Comparison of ENCODE assay signal across 19 cellular contexts in the genomic region with DNA sequence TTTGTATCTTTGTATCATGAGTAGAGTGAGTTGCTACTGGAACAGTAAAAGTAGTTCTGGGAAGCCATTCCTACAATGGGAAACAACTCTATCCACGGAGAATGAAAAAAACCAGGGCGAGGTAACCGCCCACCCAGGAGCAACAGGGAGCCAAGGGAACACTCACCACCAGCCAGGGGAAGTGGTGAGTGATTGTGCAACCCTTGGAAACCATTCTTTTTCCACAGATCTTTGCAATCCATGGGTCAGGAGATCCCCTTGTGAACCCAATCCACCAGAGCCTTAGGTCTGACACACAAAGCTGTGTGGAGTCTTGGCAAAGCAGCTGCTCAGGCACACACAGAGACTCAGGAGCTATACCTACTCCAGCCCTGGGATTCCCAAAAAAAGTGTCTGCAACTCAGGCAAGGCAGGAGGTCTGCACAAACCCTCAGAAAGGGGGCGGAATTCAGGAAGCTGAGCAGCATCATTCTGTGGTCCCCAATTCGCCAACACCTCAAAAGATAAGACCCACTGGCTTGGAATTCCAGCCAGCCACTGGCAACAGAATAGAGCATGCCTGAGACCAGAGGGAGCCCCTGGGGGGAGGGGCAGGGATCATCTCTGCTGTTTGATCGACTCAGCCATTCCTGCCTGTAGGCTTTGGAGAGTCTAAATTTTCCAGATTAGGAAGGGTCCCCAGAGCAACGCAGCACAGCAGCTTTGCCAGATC. TPM values are rescaled to one million over a fixed set of nuclear protein-coding genes. Genes with fewer than 3 reads are reported as not detected.
A peak's percentile ranks its signal among the peaks of the same experiment; 100 is the strongest.
DNase-seq lines count a peak whose midpoint lies in the region; ATAC-seq and TF ChIP-seq lines count a peak whose summit lies in the region.
"Had no signal": no experiment of that assay in that cellular context is flagged by ENCODE, and none has a peak within 500 bp of the region (broad histone marks: within the 10 kb centered on the region; RNA-seq: fewer than 3 reads in every experiment).

No MANE protein-coding gene starts in this region.

- no peak overlapping the region for H3K4me3 Mint-ChIP-seq in chondrocyte (ENCODE audit: unreplicated experiment)
- H3K4me3 Mint-ChIP-seq in neural progenitor cell = no peak overlapping the region
- H3K4me3 Mint-ChIP-seq in T-helper 17 cell = no peak overlapping the region

- H4K20me1 ChIP-seq in neural progenitor cell (ENCODE audit: low read depth) = no peaks in the 10 kb centered on the region

- no peaks in the 10 kb centered on the region for H3K79me2 ChIP-seq in neural progenitor cell (ENCODE audit: low read depth)

- no peak overlapping the region for H3K4me2 ChIP-seq in neural progenitor cell

- no peak overlapping the region for H3K9ac ChIP-seq in neural progenitor cell

- no peaks in the 10 kb centered on the region for H3K27me3 ChIP-seq in neural progenitor cell

- H3K4me3 ChIP-seq in NB4 (ENCODE audit: low read depth, low read length) (no peak overlapping the region), neural progenitor cell (no peak overlapping the region)
- H3K4me3 ChIP-seq: lower lobe of right lung had no signal

- no peaks in the 10 kb centered on the region for H3K27me3 Mint-ChIP-seq in chondrocyte (ENCODE audit: low read depth)
- no peaks in the 10 kb centered on the region for H3K27me3 Mint-ChIP-seq in neural progenitor cell (ENCODE audit: insufficient read depth, low read depth)
- H3K27me3 Mint-ChIP-seq in T-helper 17 cell = no peaks in the 10 kb centered on the region

- H3F3A ChIP-seq in neural progenitor cell (ENCODE audit: low read depth) = no peaks in the 10 kb centered on the region

- DNase-seq in Daoy (ENCODE audit: low read depth) = peak; percentile 15
- peak; percentile 9 for DNase-seq in NB4 (ENCODE audit: low read depth)
- DNase-seq in chondrocyte (ENCODE audit: low spot score) = peak; percentile 36
- peak; percentile 44 for DNase-seq in neural progenitor cell (ENCODE audit: low spot score)
- no peak for DNase-seq in T-helper 17 cell
- DNase-seq: activated CD8-positive, alpha-beta memory T cell treated with anti-CD3 and anti-CD28 coated beads for 24 hours; activated effector memory CD4-positive, alpha-beta T cell treated with anti-CD3 and anti-CD28 coated beads, Interleukin-2, amount 50 U/mL, for 16 hours; anterior cingulate cortex; foreskin melanocyte; lower lobe of right lung; naive thymus-derived CD8-positive, alpha-beta T cell; NCI-H187; NCI-H524; posterior cingulate gyrus had no signal

- no peak for TF ChIP-seq CTCF in NB4 (IDR thresholded peaks at IDR 0.05; ENCODE audit: low read depth, low read length)
- no peak for TF ChIP-seq CTCF in chondrocyte (IDR thresholded peaks at IDR 0.05)
- TF ChIP-seq CTCF in neural progenitor cell (IDR thresholded peaks at IDR 0.05) = no peak

- H3K9me3 Mint-ChIP-seq in chondrocyte (ENCODE audit: low read depth) (peaks cover 13% of the 10 kb centered on the region), neural progenitor cell (peaks cover 6% of the 10 kb centered on the region)

- H3K27ac Mint-ChIP-seq in chondrocyte (ENCODE audit: unreplicated experiment) = no peak overlapping the region
- no peak overlapping the region for H3K27ac Mint-ChIP-seq in neural progenitor cell
- no peak overlapping the region for H3K27ac Mint-ChIP-seq in T-helper 17 cell
- H3K27ac Mint-ChIP-seq: naive thymus-derived CD8-positive, alpha-beta T cell had no signal

- no peaks in the 10 kb centered on the region for H3K36me3 ChIP-seq in neural progenitor cell
- H3K36me3 ChIP-seq: lower lobe of right lung had no signal

- peaks cover 9% of the 10 kb centered on the region for H3K4me1 ChIP-seq in neural progenitor cell
- H3K4me1 ChIP-seq: lower lobe of right lung had no signal

- no peak for TF ChIP-seq POLR2A in NB4 (IDR thresholded peaks at IDR 0.05; ENCODE audit: extremely low read depth, insufficient read length)

- H3K9me3 ChIP-seq in neural progenitor cell (ENCODE audit: low read depth) = no peaks in the 10 kb centered on the region
- no peaks in the 10 kb centered on the region for H3K9me3 ChIP-seq in T-helper 17 cell (ENCODE audit: control insufficient read depth, low read length, poor library complexity, severe bottlenecking)
- H3K9me3 ChIP-seq: lower lobe of right lung had no signal

- H3K4me1 Mint-ChIP-seq in chondrocyte (ENCODE audit: low read depth) = no peaks in the 10 kb centered on the region
- H3K4me1 Mint-ChIP-seq in neural progenitor cell = no peaks in the 10 kb centered on the region
- peaks cover 4% of the 10 kb centered on the region for H3K4me1 Mint-ChIP-seq in T-helper 17 cell

- H3K36me3 Mint-ChIP-seq in chondrocyte (ENCODE audit: low read depth) (no peaks in the 10 kb centered on the region), neural progenitor cell (no peaks in the 10 kb centered on the region), T-helper 17 cell (ENCODE audit: low read depth) (no peaks in the 10 kb centered on the region)

- peak overlapping the region; percentile 79 for H2AFZ ChIP-seq in neural progenitor cell (replicated peaks)

- ATAC-seq in T-helper 17 cell (no peak), HG03139 (IDR thresholded peaks at IDR 0.05; ENCODE audit: unreplicated experiment) (no peak), GM19455 (IDR thresholded peaks at IDR 0.05; ENCODE audit: unreplicated experiment) (no peak)
- no peak for ATAC-seq in activated CD4-positive, CD25-positive, alpha-beta regulatory T cell treated with anti-CD3 and anti-CD28 coated beads, Interleukin-2, amount 50 U/mL, for 24 hours
- ATAC-seq: SK-N-SH treated with all-trans-retinoic acid at 6 μM for 48 hours had no signal

- H3K27ac ChIP-seq in neural progenitor cell = no peak overlapping the region
- H3K27ac ChIP-seq: lower lobe of right lung, VCaP had no signal

RNA-seq across cellular contexts. Expression of a gene that starts 52.1 kb away (rescaled TPM):
- total RNA-seq in Daoy (2014; rRNA removed; shearing (Covaris generic)) = 1.8 and 2.9 TPM in 2 replicates
- total RNA-seq in chondrocyte = 0.46 to 0.68 TPM in 2 of 3 replicates, not detected in the other
- 1.4 and 2.2 TPM in 2 replicates for total RNA-seq in neural progenitor cell (ENCODE audit: low replicate concordance)
- total RNA-seq in T-helper 17 cell = not detected
- total RNA-seq: naive thymus-derived CD8-positive, alpha-beta T cell had no signal

Comparison
In these comparisons a context has a peak if more than half of its experiments do, and no peak if none do; other contexts are left out.
1. DNase-seq: peak in Daoy (single experiment), NB4 (single experiment), chondrocyte (single experiment) and neural progenitor cell (single experiment); none in T-helper 17 cell (0 of 3).